In the genomic region with DNA sequence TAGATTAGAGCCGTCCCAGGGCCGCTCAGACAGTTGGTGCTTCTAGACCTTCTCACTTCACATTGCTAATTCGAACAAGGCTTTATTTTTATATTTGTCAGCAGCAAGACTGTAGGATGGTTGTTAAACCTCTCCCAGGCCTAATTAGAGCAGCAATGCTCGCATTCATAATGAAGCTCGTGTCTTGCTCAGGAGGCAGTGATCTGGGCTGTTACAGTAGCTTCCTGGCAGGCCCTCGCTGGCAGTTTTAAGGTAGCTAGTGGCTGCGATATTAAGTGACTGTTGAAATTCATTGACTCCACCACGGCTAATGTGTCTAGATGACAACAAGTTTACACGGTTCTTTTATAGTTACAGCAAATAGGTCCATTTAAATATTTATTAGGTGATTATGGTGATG, we compare ENCODE assay signal across 27 cellular contexts. TPM values are rescaled to one million over a fixed set of nuclear protein-coding genes. Genes with fewer than 3 reads are reported as not detected.
DNase-seq lines count a peak whose midpoint lies in the region; ATAC-seq and TF ChIP-seq lines count a peak whose summit lies in the region.
"Had no signal": no experiment of that assay in that cellular context is flagged by ENCODE, and none has a peak within 500 bp of the region (broad histone marks: within the 10 kb centered on the region; RNA-seq: fewer than 3 reads in every experiment).

No MANE protein-coding gene starts in this region.

- no peaks in the 10 kb centered on the region for H4K20me1 ChIP-seq in GM23338 (replicated peaks; ENCODE audit: insufficient read depth)

- H3K4me1 ChIP-seq in GM23338 (ENCODE audit: insufficient read depth), result peaks cover 15% of the 10 kb centered on the region
- H3K4me1 ChIP-seq: A549 had no signal

- H3K4me3 Mint-ChIP-seq in GM23338, result no peak overlapping the region
- H3K4me3 Mint-ChIP-seq: CD8-positive, alpha-beta T cell had no signal

- H3K36me3 Mint-ChIP-seq in GM23338 (ENCODE audit: low read depth), result no peaks in the 10 kb centered on the region
- H3K36me3 Mint-ChIP-seq: CD8-positive, alpha-beta T cell had no signal

- H3K27me3 Mint-ChIP-seq in GM23338 (ENCODE audit: insufficient read depth, low read depth, poor library complexity), result no peaks in the 10 kb centered on the region

- no peak overlapping the region for H3K4me3 ChIP-seq in GM23338
- H3K4me3 ChIP-seq: A549, SJSA1 had no signal

- H3K4me2 ChIP-seq in GM23338, result no peak overlapping the region
- H3K4me2 ChIP-seq: A549 had no signal

- no peaks in the 10 kb centered on the region for H3K79me2 ChIP-seq in GM23338 (replicated peaks; ENCODE audit: insufficient read depth)

- H3K27ac Mint-ChIP-seq in GM23338, result no peak overlapping the region
- H3K27ac Mint-ChIP-seq: CD8-positive, alpha-beta T cell had no signal

- H3K4me1 Mint-ChIP-seq in GM23338, result peaks cover 13% of the 10 kb centered on the region; the same call in 2 of the 3 replicates

- no peak overlapping the region for H3K27ac ChIP-seq in GM23338 (ENCODE audit: low read depth)
- H3K27ac ChIP-seq: A549, C4-2B, HL-60, SJSA1 had no signal

- no peak for TF ChIP-seq CTCF in GM23338 (conservative IDR thresholded peaks at IDR 0.05; ENCODE audit: low read depth in 2 of 2)

- no peaks in the 10 kb centered on the region for H3K9me2 ChIP-seq in GM23338 (ENCODE audit: insufficient read depth)

- no peaks in the 10 kb centered on the region for H3F3A ChIP-seq in GM23338 (replicated peaks; ENCODE audit: low read depth)

- ATAC-seq in GM23338, result peak; percentile 72
- ATAC-seq in Right ventricle myocardium inferior, result no peak
- ATAC-seq: A549; CD8-positive, alpha-beta T cell; PC-3 had no signal

- no peaks in the 10 kb centered on the region for H3K36me3 ChIP-seq in GM23338 (ENCODE audit: insufficient read depth)
- H3K36me3 ChIP-seq: SJSA1 had no signal

- H2AFZ ChIP-seq in GM23338, result no peak overlapping the region

- H3K9me3 Mint-ChIP-seq in GM23338, result no peaks in the 10 kb centered on the region
- H3K9me3 Mint-ChIP-seq: CD8-positive, alpha-beta T cell had no signal

- no peaks in the 10 kb centered on the region for H3K27me3 ChIP-seq in GM23338 (ENCODE audit: insufficient read depth)
- H3K27me3 ChIP-seq: SJSA1 had no signal

- peak; percentile 21 for DNase-seq in GM23338 (ENCODE audit: low spot score)
- peak; percentile 14 for DNase-seq in NCI-H69 (lab: John Stamatoyannopoulos, UW)
- DNase-seq in medulla oblongata (ENCODE audit: extremely low spot score), result peak; percentile 28
- DNase-seq in retina, result peak; percentile 25
- no peak for DNase-seq in NCI-H1092 treated with DMSO at 0.1 percent for 48 hours (lab: John Stamatoyannopoulos, UW)
- DNase-seq in DMS153 (lab: John Stamatoyannopoulos, UW), result no peak
- DNase-seq in Right ventricle myocardium inferior (ENCODE audit: missing footprints), result no peak
- DNase-seq: AML-193; Caco-2; CD8-positive, alpha-beta T cell; Karpas-422; NCI-H1105; NCI-H1436 treated with DMSO at 0.1 percent for 48 hours; NCI-H187 treated with DMSO at 0.1 percent for 48 hours; NCI-H2171 treated with DMSO at 0.1 percent for 48 hours; NCI-H345; NCI-H510A treated with DMSO at 0.1 percent for 48 hours; NCI-H748 treated with DMSO at 0.1 percent for 48 hours; NK-92 treated with Interleukin-12 subunit alpha and Interleukin-12 subunit beta, amount 100 ng/mL, for 24 hours; PC-3; Right ventricle myocardium superior had no signal

- intact Hi-C loops in Right ventricle myocardium inferior (cut with DNase I), result no loop called here

TF ChIP-seq in GM23338, 12 proteins besides CTCF, POLR2A, EP300 and RAD21 (continues in another document):
- TF ChIP-seq, protein P1, sequence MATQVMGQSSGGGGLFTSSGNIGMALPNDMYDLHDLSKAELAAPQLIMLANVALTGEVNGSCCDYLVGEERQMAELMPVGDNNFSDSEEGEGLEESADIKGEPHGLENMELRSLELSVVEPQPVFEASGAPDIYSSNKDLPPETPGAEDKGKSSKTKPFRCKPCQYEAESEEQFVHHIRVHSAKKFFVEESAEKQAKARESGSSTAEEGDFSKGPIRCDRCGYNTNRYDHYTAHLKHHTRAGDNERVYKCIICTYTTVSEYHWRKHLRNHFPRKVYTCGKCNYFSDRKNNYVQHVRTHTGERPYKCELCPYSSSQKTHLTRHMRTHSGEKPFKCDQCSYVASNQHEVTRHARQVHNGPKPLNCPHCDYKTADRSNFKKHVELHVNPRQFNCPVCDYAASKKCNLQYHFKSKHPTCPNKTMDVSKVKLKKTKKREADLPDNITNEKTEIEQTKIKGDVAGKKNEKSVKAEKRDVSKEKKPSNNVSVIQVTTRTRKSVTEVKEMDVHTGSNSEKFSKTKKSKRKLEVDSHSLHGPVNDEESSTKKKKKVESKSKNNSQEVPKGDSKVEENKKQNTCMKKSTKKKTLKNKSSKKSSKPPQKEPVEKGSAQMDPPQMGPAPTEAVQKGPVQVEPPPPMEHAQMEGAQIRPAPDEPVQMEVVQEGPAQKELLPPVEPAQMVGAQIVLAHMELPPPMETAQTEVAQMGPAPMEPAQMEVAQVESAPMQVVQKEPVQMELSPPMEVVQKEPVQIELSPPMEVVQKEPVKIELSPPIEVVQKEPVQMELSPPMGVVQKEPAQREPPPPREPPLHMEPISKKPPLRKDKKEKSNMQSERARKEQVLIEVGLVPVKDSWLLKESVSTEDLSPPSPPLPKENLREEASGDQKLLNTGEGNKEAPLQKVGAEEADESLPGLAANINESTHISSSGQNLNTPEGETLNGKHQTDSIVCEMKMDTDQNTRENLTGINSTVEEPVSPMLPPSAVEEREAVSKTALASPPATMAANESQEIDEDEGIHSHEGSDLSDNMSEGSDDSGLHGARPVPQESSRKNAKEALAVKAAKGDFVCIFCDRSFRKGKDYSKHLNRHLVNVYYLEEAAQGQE (IDR thresholded peaks at IDR 0.05; ENCODE audit: unreplicated experiment), result no peak
- no peak for TF ChIP-seq ETS1 (IDR thresholded peaks at IDR 0.05)
- TF ChIP-seq ZNF114 (CRISPR knock-in tag; IDR thresholded peaks at IDR 0.05), result no peak
- no peak for TF ChIP-seq EZH2 (IDR thresholded peaks at IDR 0.05; ENCODE audit: low read depth, unreplicated experiment)
- TF ChIP-seq NANOG (IDR thresholded peaks at IDR 0.05; ENCODE audit: borderline replicate concordance), result no peak
- TF ChIP-seq JUNB (IDR thresholded peaks at IDR 0.05; ENCODE audit: unreplicated experiment), result no peak
- no peak for TF ChIP-seq EZH2phosphoT487 (IDR thresholded peaks at IDR 0.05; ENCODE audit: unreplicated experiment)
- TF ChIP-seq ZNF331 (CRISPR knock-in tag; IDR thresholded peaks at IDR 0.05; ENCODE audit: low read depth), result no peak

RNA-seq across cellular contexts. Expression of gene ANKFN1, which starts 23.2 kb away (rescaled TPM):
- not detected in 2 replicates for total RNA-seq in GM23338 (2014; rRNA removed; shearing (Covaris generic))
- not detected in 2 replicates for polyA plus RNA-seq in GM23338 (2016; fragmentation: Nextera tagmentation; extraction: Ambion mirVana)
- not detected for total RNA-seq in Right ventricle myocardium inferior
- total RNA-seq: CD8-positive, alpha-beta T cell; Daoy; G401; PC-3; Right ventricle myocardium superior had no signal

Comparison
In these comparisons a context has a peak if more than half of its experiments do, and no peak if none do; other contexts are left out.
1. DNase-seq: peak in GM23338 (single experiment), NCI-H69 (single experiment), medulla oblongata (single experiment) and retina (single experiment); none in NCI-H1092 treated with DMSO at 0.1 percent for 48 hours (single experiment), DMS153 (single experiment) and Right ventricle myocardium inferior (single experiment).